18 cellular contexts compared by ENCODE assay signal in genomic region chr3:183924543-183924942, GRCh38. TPM values are rescaled to one million over a fixed set of nuclear protein-coding genes. Genes with fewer than 3 reads are reported as not detected.
DNase-seq lines count a peak whose midpoint lies in the region; ATAC-seq and TF ChIP-seq lines count a peak whose summit lies in the region.
"Had no signal": no experiment of that assay in that cellular context is flagged by ENCODE, and none has a peak within 500 bp of the region (broad histone marks: within the 10 kb centered on the region; RNA-seq: fewer than 3 reads in every experiment).

No MANE protein-coding gene starts in this region.

- peak overlapping the region; percentile 31 for H3K27ac Mint-ChIP-seq in neural crest cell (ENCODE audit: unreplicated experiment)
- H3K27ac Mint-ChIP-seq: B cell; CD4-positive, alpha-beta T cell had no signal

- H4K91ac ChIP-seq in IMR-90 (ENCODE audit: insufficient read depth, low read depth, low read length), result no peak overlapping the region

- H4K8ac ChIP-seq in IMR-90 (ENCODE audit: low read depth in 2 of 2, low read length in 2 of 2), result no peak overlapping the region

- H2BK15ac ChIP-seq in IMR-90 (ENCODE audit: low read depth, low read length), result no peak overlapping the region

- intact Hi-C loops in IMR-90 (cut with micrococcal nuclease), result no loop called here
- intact Hi-C loops in mammary epithelial cell (cut with micrococcal nuclease), result no loop called here
- intact Hi-C loops in esophagus squamous epithelium (cut with DNase I), result no loop called here

- H3K18ac ChIP-seq in IMR-90 (ENCODE audit: low read depth, low read length), result no peak overlapping the region

- no peak overlapping the region for H4K5ac ChIP-seq in IMR-90 (ENCODE audit: low read depth, low read length)

- no peak overlapping the region for H3K27ac ChIP-seq in IMR-90 (ENCODE audit: insufficient read depth, low read length)
- peak overlapping the region; percentile 58 for H3K27ac ChIP-seq in mammary epithelial cell (ENCODE audit: insufficient read depth, low read depth, low read length)
- H3K27ac ChIP-seq in esophagus squamous epithelium, result peak overlapping the region; percentile 81 to 91 (median 86)
- H3K27ac ChIP-seq: HL-60, SK-N-MC had no signal

- H3K27me3 Mint-ChIP-seq in neural crest cell (ENCODE audit: low read depth), result no peaks in the 10 kb centered on the region
- H3K27me3 Mint-ChIP-seq: B cell; CD4-positive, alpha-beta T cell had no signal

- no peak for TF ChIP-seq RAD21 in IMR-90 (IDR thresholded peaks at IDR 0.05; ENCODE audit: low read length)

- H3K4me3 ChIP-seq in IMR-90 (ENCODE audit: insufficient read depth, low read depth, low read length), result no peak overlapping the region
- H3K4me3 ChIP-seq in mammary epithelial cell (replicated peaks in 1 of 3; ENCODE audit: insufficient read depth in 1 of 3, low read depth in 2 of 3, low read length in 3 of 3), result no peak overlapping the region
- no peak overlapping the region for H3K4me3 ChIP-seq in esophagus squamous epithelium
- H3K4me3 ChIP-seq: SK-N-MC had no signal

- no peak; the same call in 1 of the 2 replicates for ATAC-seq in IMR-90 (ENCODE audit: low read depth)

- DNase-seq in IMR-90 (no peak), mammary epithelial cell (no peak), esophagus squamous epithelium (lab: John Stamatoyannopoulos, UW) (no peak), neural crest cell (ENCODE audit: low read depth, low spot score) (no peak), NCI-H2227 (lab: John Stamatoyannopoulos, UW; ENCODE audit: unreplicated experiment) (no peak), NCI-H510A (lab: John Stamatoyannopoulos, UW) (no peak), COLO668 (lab: John Stamatoyannopoulos, UW; ENCODE audit: unreplicated experiment) (no peak), HEK293T (ENCODE audit: extremely low spot score) (no peak)
- DNase-seq: Calu3; CD4-positive, alpha-beta T cell; H9; NCI-H2029; NCI-H2171 treated with DMSO at 0.1 percent for 48 hours; NCI-H774; Right ventricle myocardium superior had no signal

- TF ChIP-seq POLR2A in IMR-90 (IDR thresholded peaks at IDR 0.05; ENCODE audit: low read depth, low read length), result no peak
- TF ChIP-seq POLR2A in esophagus squamous epithelium (IDR thresholded peaks at IDR 0.05), result no peak

- H3K36me3 ChIP-seq in IMR-90 (ENCODE audit: control insufficient read depth, insufficient read depth, low read length), result peaks cover 34% of the 10 kb centered on the region
- H3K36me3 ChIP-seq in mammary epithelial cell (ENCODE audit: insufficient read depth, low read length), result peaks cover 10% of the 10 kb centered on the region
- peaks cover 8 to 95% (median 28%) of the 10 kb centered on the region in 3 donors for H3K36me3 ChIP-seq in esophagus squamous epithelium

- H2BK20ac ChIP-seq in IMR-90 (ENCODE audit: low read depth, low read length), result no peak overlapping the region

- no peaks in the 10 kb centered on the region for H3K4me1 Mint-ChIP-seq in neural crest cell
- H3K4me1 Mint-ChIP-seq: B cell, H9 had no signal

- WGBS in IMR-90 (ENCODE audit: extremely low coverage in 2 of 2, insufficient read length in 1 of 2), 2 experiments, result 100% methylated on average over 1 of the region's 3 CpGs; no CpG with 5 or more reads in 1 of the 2 experiments
- WGBS in mammary epithelial cell (ENCODE audit: low coverage, missing lambda C conversion rate), result 98% methylated on average over 3 of the region's 3 CpGs
- WGBS in esophagus squamous epithelium, 2 donors, result 47 to 83% methylated on average over 3 of the region's 3 CpGs

- H3K79me2 ChIP-seq in mammary epithelial cell (ENCODE audit: insufficient read depth, low read length), result no peaks in the 10 kb centered on the region

- H3K4me1 ChIP-seq in IMR-90 (ENCODE audit: control insufficient read depth, insufficient read depth, low read length), result peaks cover 7% of the 10 kb centered on the region
- H3K4me1 ChIP-seq in mammary epithelial cell (ENCODE audit: insufficient read depth, low read length), result peaks cover 16% of the 10 kb centered on the region
- H3K4me1 ChIP-seq in esophagus squamous epithelium, result peaks cover 4 to 31% (median 14%) of the 10 kb centered on the region in 3 donors

- H2AK5ac ChIP-seq in IMR-90 (ENCODE audit: low read depth, low read length), result no peak overlapping the region

- no peak overlapping the region for H3K56ac ChIP-seq in IMR-90 (ENCODE audit: extremely low read depth, insufficient read depth, low read length)

- no peaks in the 10 kb centered on the region for H3K9me3 ChIP-seq in IMR-90 (ENCODE audit: control insufficient read depth, insufficient read depth, low read length)
- H3K9me3 ChIP-seq in mammary epithelial cell (replicated peaks; ENCODE audit: insufficient read depth, low read length), result no peaks in the 10 kb centered on the region
- no peaks in the 10 kb centered on the region for H3K9me3 ChIP-seq in esophagus squamous epithelium

- no peak overlapping the region for H2BK120ac ChIP-seq in IMR-90 (ENCODE audit: low read depth, low read length)

- H3K4me3 Mint-ChIP-seq in neural crest cell, result no peak overlapping the region
- H3K4me3 Mint-ChIP-seq: B cell; CD4-positive, alpha-beta T cell; H9 had no signal

- no peak overlapping the region for H2AK9ac ChIP-seq in IMR-90 (replicated peaks; ENCODE audit: low read depth, low read length, poor library complexity)

- H3K9ac ChIP-seq in IMR-90 (ENCODE audit: low read depth, low read length), result no peak overlapping the region
- no peak overlapping the region for H3K9ac ChIP-seq in mammary epithelial cell (ENCODE audit: insufficient read depth, low read length)

- no peaks in the 10 kb centered on the region for H3K9me1 ChIP-seq in IMR-90 (ENCODE audit: insufficient read depth, low read length)

- H4K20me1 ChIP-seq in IMR-90 (ENCODE audit: insufficient read depth, low read length) (no peaks in the 10 kb centered on the region; the same call in 1 of the 2 replicates), mammary epithelial cell (ENCODE audit: insufficient read depth, low read length) (no peaks in the 10 kb centered on the region)

- H3K23ac ChIP-seq in IMR-90 (ENCODE audit: low read depth, low read length), result no peak overlapping the region

- H3K27me3 ChIP-seq in IMR-90 (ENCODE audit: control insufficient read depth, insufficient read depth, low read length) (no peaks in the 10 kb centered on the region), mammary epithelial cell (ENCODE audit: insufficient read depth, low read length) (no peaks in the 10 kb centered on the region), esophagus squamous epithelium (no peaks in the 10 kb centered on the region)

- CTCF ChIA-PET in IMR-90 (lab: Yijun Ruan, JAX), result no interaction called here
- CTCF ChIA-PET in mammary epithelial cell (lab: Charles Lee; ENCODE audit: low non-redundant PET), result no interaction called here
- CTCF ChIA-PET in HEK293T (lab: Yijun Ruan, JAX), result no interaction called here

- dilution Hi-C loops in IMR-90 (cut with HindIII; ENCODE audit: low sequenced_read_pairs, unreplicated experiment), result no loop called here
- dilution Hi-C loops in mammary epithelial cell (cut with HindIII; ENCODE audit: low sequenced_read_pairs), result no loop called here

- peak overlapping the region; percentile 48 for H2BK5ac ChIP-seq in IMR-90 (ENCODE audit: low read depth, low read length, poor library complexity, severe bottlenecking)

- H3K36me3 Mint-ChIP-seq in neural crest cell (ENCODE audit: low read depth), result no peaks in the 10 kb centered on the region

- no peak overlapping the region for H3K14ac ChIP-seq in IMR-90 (replicated peaks; ENCODE audit: low read depth, low read length)

- no peaks in the 10 kb centered on the region for H3K9me3 Mint-ChIP-seq in neural crest cell
- H3K9me3 Mint-ChIP-seq: CD4-positive, alpha-beta T cell; H9 had no signal

- BruUV-seq in IMR-90 (replicated peaks; lab: Mats Ljungman, UMichigan), result no TSS peak
- BruUV-seq in mammary epithelial cell (replicated peaks; lab: Mats Ljungman, UMichigan), result no TSS peak

- H3K79me1 ChIP-seq in IMR-90 (ENCODE audit: low read depth in 1 of 2, low read length in 2 of 2), result no peaks in the 10 kb centered on the region; a peak in 1 of 4 replicates

- H3K4me2 ChIP-seq in IMR-90 (ENCODE audit: low read depth, low read length), result no peak overlapping the region
- peak overlapping the region; percentile 34 for H3K4me2 ChIP-seq in mammary epithelial cell (ENCODE audit: insufficient read depth, low read depth, low read length)

- H2AFZ ChIP-seq in IMR-90 (replicated peaks; ENCODE audit: low read length, poor library complexity), result no peak overlapping the region
- no peak overlapping the region for H2AFZ ChIP-seq in mammary epithelial cell (ENCODE audit: low read depth, low read length)

- TF ChIP-seq CTCF in IMR-90 (conservative IDR thresholded peaks at IDR 0.05; ENCODE audit: low read depth, low read length) (no peak), mammary epithelial cell (conservative IDR thresholded peaks at IDR 0.05 in 1 of 2, IDR thresholded peaks at IDR 0.05 in 1 of 2; ENCODE audit: extremely low read depth in 1 of 2, insufficient read depth in 1 of 2, low read depth in 1 of 2, low read length in 2 of 2) (no peak), esophagus squamous epithelium (IDR thresholded peaks at IDR 0.05) (no peak), neural crest cell (conservative IDR thresholded peaks at IDR 0.05) (no peak)

- in situ Hi-C loops in IMR-90 (cut with MboI; ENCODE audit: low sequenced_read_pairs), result no loop called here
- in situ Hi-C loops in mammary epithelial cell (cut with MboI; ENCODE audit: low sequenced_read_pairs in 2 of 2), result no loop called here

- no peak overlapping the region for H3K4ac ChIP-seq in IMR-90 (ENCODE audit: low read depth, low read length)

- POLR2A ChIA-PET in IMR-90 (lab: Charles Lee; ENCODE audit: unreplicated experiment) (no interaction called here), HEK293T (lab: Yijun Ruan, JAX) (no interaction called here)

TF ChIP-seq in IMR-90, 13 proteins besides CTCF, POLR2A, EP300 and RAD21:
- peak; percentile 64 for TF ChIP-seq CEBPB (IDR thresholded peaks at IDR 0.05; ENCODE audit: low read depth, low read length)
- no peak for TF ChIP-seq CHD1 (IDR thresholded peaks at IDR 0.05; ENCODE audit: low read depth, low read length)

TF ChIP-seq in HEK293T, 16 proteins besides CTCF, POLR2A, EP300 and RAD21 (continues in another document):
- no peak for TF ChIP-seq FOXA1 (IDR thresholded peaks at IDR 0.05)
- no peak for TF ChIP-seq ZNF384 (IDR thresholded peaks at IDR 0.05)
- TF ChIP-seq TARDBP (IDR thresholded peaks at IDR 0.05), result no peak
- no peak for TF ChIP-seq HDGF (IDR thresholded peaks at IDR 0.05; ENCODE audit: borderline replicate concordance)
- no peak for TF ChIP-seq BHLHE40 (IDR thresholded peaks at IDR 0.05; ENCODE audit: borderline replicate concordance)
- TF ChIP-seq SUZ12 (IDR thresholded peaks at IDR 0.05), result no peak
- TF ChIP-seq CTBP1 (IDR thresholded peaks at IDR 0.05; ENCODE audit: borderline replicate concordance), result no peak

RNA-seq across cellular contexts. Expression of gene PARL, which starts 39.9 kb away (rescaled TPM):
- 35.5 and 44.2 TPM in 2 replicates for total RNA-seq in IMR-90 (2012; rRNA removed)
- 35.3 and 42.6 TPM in 2 replicates for polyA plus RNA-seq in IMR-90 (2012; rRNA removed)
- polyA plus RNA-seq in IMR-90 (2012; cell fraction: cytosol; rRNA removed), result 14.2 and 43.1 TPM in 2 replicates
- 4.2 and 22.8 TPM in 2 replicates for polyA plus RNA-seq in IMR-90 (2012; cell fraction: nucleus; rRNA removed; ENCODE audit: low replicate concordance)
- total RNA-seq in mammary epithelial cell, result 10 to 100 TPM; 33.0 to 70.4 TPM
- 39.6 TPM for polyA plus RNA-seq in mammary epithelial cell
- 31.3 TPM for polyA minus RNA-seq in mammary epithelial cell
- total RNA-seq in esophagus squamous epithelium, result 10 to 100 TPM; 23.3 to 45.0 (median 39.7) TPM
- 69.8 and 70.4 TPM in 2 replicates for total RNA-seq in neural crest cell
